22 cellular contexts compared by ENCODE assay signal in the genomic region with DNA sequence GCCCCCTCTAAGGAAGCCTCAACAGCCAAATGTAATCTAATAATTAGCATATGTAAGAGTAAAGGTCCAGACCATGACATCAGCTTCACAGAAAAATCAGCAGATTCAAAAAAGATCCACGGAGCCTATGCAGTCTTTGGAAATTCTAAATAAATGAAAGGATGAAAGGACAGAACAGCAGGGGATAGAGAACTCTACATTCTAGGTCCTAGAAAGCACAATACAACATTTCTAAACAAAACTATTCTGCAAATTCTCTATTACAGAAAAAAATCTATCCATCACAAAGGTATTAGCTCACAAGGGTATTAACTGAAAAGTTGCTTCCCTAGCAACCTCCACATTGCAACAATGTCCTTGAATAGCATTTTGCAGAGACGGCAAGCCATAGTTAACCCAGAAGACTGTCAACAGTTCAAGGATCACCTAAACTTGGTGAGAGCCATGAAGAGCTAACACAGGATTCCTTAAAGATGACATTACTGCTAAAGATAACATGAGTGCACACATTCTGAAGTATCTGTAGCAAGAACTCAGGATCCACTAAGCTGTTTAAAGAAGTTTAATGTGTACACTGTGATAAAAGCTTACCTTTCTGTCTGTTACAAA.
A peak's percentile ranks its signal among the peaks of the same experiment; 100 is the strongest.
DNase-seq lines count a peak whose midpoint lies in the region; ATAC-seq, FAIRE-seq and TF ChIP-seq lines count a peak whose summit lies in the region.
"Had no signal": no experiment of that assay in that cellular context is flagged by ENCODE, and none has a peak within 500 bp of the region (broad histone marks: within the 10 kb centered on the region; RNA-seq: fewer than 3 reads in every experiment).

No MANE protein-coding gene starts in this region.

- peaks cover 31% of the 10 kb centered on the region for H3K4me1 ChIP-seq in A549
- H3K4me1 ChIP-seq in heart right ventricle: peaks cover 11 to 96% (median 78%) of the 10 kb centered on the region in 9 donors
- peaks cover 0 to 17% of the 10 kb centered on the region in 2 donors for H3K4me1 ChIP-seq in aorta (ENCODE audit: control insufficient read depth in 1 of 2, insufficient read depth in 2 of 2, low read length in 2 of 2)

- TF ChIP-seq EP300 in A549 (IDR thresholded peaks at IDR 0.05): no peak

- H3K36me3 Mint-ChIP-seq in mesothelial cell of epicardium: no peaks in the 10 kb centered on the region
- H3K36me3 Mint-ChIP-seq: activated CD4-positive, alpha-beta memory T cell treated with anti-CD3 and anti-CD28 coated beads for 36 hours had no signal

- TF ChIP-seq CTCF in A549 (IDR thresholded peaks at IDR 0.05) (no peak), heart right ventricle (IDR thresholded peaks at IDR 0.05) (no peak), mesothelial cell of epicardium (IDR thresholded peaks at IDR 0.05; ENCODE audit: unreplicated experiment) (no peak)

- H3K27me3 ChIP-seq in heart right ventricle (no peaks in the 10 kb centered on the region), aorta (ENCODE audit: control insufficient read depth in 1 of 2, insufficient read depth in 2 of 2, low read length in 1 of 2) (no peaks in the 10 kb centered on the region)
- H3K27me3 ChIP-seq: colonic mucosa had no signal

- peak overlapping the region; percentile 94 for H3K27ac Mint-ChIP-seq in mesothelial cell of epicardium
- H3K27ac Mint-ChIP-seq: activated CD4-positive, alpha-beta memory T cell treated with anti-CD3 and anti-CD28 coated beads for 36 hours; activated naive CD4-positive, alpha-beta T cell treated with anti-CD3 and anti-CD28 coated beads for 36 hours had no signal

- no peak overlapping the region for H3K4me3 Mint-ChIP-seq in mesothelial cell of epicardium
- H3K4me3 Mint-ChIP-seq: activated CD4-positive, alpha-beta memory T cell treated with anti-CD3 and anti-CD28 coated beads for 36 hours; activated naive CD4-positive, alpha-beta T cell treated with anti-CD3 and anti-CD28 coated beads for 36 hours had no signal

- peak in 1 of 2 experiments; percentile 49; a peak in 3 of 6 replicates for ATAC-seq in A549
- peak; percentile 28 to 70 (median 48) for ATAC-seq in heart right ventricle
- no peak for ATAC-seq in aorta (ENCODE audit: low FRiP score)

- H3K9me3 ChIP-seq in A549 (no peaks in the 10 kb centered on the region), heart right ventricle (no peaks in the 10 kb centered on the region), aorta (ENCODE audit: control insufficient read depth, low read length) (no peaks in the 10 kb centered on the region)
- H3K9me3 ChIP-seq: colonic mucosa had no signal

- POLR2A ChIA-PET in A549 (lab: Yijun Ruan, JAX): no interaction called here

- FAIRE-seq in A549 (lab: Jason Lieb, UNC): no peak
- no peak for FAIRE-seq in GM12891 (lab: Jason Lieb, UNC)
- FAIRE-seq: endothelial cell of umbilical vein had no signal

- TF ChIP-seq RAD21 in A549 (conservative IDR thresholded peaks at IDR 0.05 in 1 of 2, IDR thresholded peaks at IDR 0.05 in 1 of 2): no peak

- intact Hi-C loops in heart right ventricle (cut with DNase I) (loop anchor here in 3 of 10 donors (5.0 to 10.0 kb wide), 2 partner anchors 67 to 69 kb away; no protein-coding TSS in a partner anchor), aorta (cut with DNase I) (no loop called here)

- peaks cover 88% of the 10 kb centered on the region for H3K4me1 Mint-ChIP-seq in mesothelial cell of epicardium

- TF ChIP-seq POLR2A in A549 (IDR thresholded peaks at IDR 0.05; ENCODE audit: low read length): no peak
- TF ChIP-seq POLR2A in GM12891 (IDR thresholded peaks at IDR 0.05; ENCODE audit: low read depth, low read length): no peak

- no peak for DNase-seq in A549 (ENCODE audit: low read depth in 1 of 2, low spot score in 1 of 2)
- peak; percentile 47 for DNase-seq in amniotic epithelial cell (ENCODE audit: low read depth)
- no peak for DNase-seq in heart right ventricle
- DNase-seq in mesothelial cell of epicardium (ENCODE audit: low spot score in 2 of 2, unreplicated experiment in 2 of 2): no peak
- DNase-seq in activated CD4-positive, alpha-beta T cell treated with anti-CD3 and anti-CD28 coated beads, Interleukin-2, amount 50 U/mL, for 4 hours: no peak
- DNase-seq in aorta: no peak
- no peak for DNase-seq in GM12891 (ENCODE audit: insufficient read length, low spot score)
- DNase-seq in AG20443 (ENCODE audit: low spot score): no peak
- DNase-seq: 8988T; activated CD4-positive, alpha-beta memory T cell treated with anti-CD3 and anti-CD28 coated beads for 36 hours; activated naive CD4-positive, alpha-beta T cell treated with anti-CD3 and anti-CD28 coated beads for 36 hours; anterior cingulate cortex; Calu3; colonic mucosa; left colon; NCI-H146; NCI-H774; stimulated activated CD4-positive, alpha-beta T cell treated with anti-CD3 and anti-CD28 coated beads, Interleukin-4, amount 100 ng/mL, for 1 hour; T-helper 2 cell; WERI-Rb-1 had no signal

- H3K36me3 ChIP-seq in heart right ventricle: peaks cover 0 to 3% (median 0%) of the 10 kb centered on the region in 9 donors
- no peaks in the 10 kb centered on the region for H3K36me3 ChIP-seq in aorta (ENCODE audit: control insufficient read depth in 1 of 2, insufficient read depth in 2 of 2, low read length in 1 of 2)
- H3K36me3 ChIP-seq: colonic mucosa, WERI-Rb-1 had no signal

- H3K4me2 ChIP-seq in A549: peak overlapping the region; percentile 43

- no peak overlapping the region for H3K4me3 ChIP-seq in A549
- H3K4me3 ChIP-seq in heart right ventricle: peak overlapping the region in 1 of 10 donors; percentile 4
- no peak overlapping the region for H3K4me3 ChIP-seq in aorta (ENCODE audit: low read length in 2 of 2)
- H3K4me3 ChIP-seq: colonic mucosa, skin epidermis had no signal

- H3K27me3 Mint-ChIP-seq in mesothelial cell of epicardium (ENCODE audit: low read depth): no peaks in the 10 kb centered on the region
- H3K27me3 Mint-ChIP-seq: activated CD4-positive, alpha-beta memory T cell treated with anti-CD3 and anti-CD28 coated beads for 36 hours had no signal

- H3K27ac ChIP-seq in A549: peak overlapping the region in 1 of 2 experiments; percentile 15; a peak in 1 of 6 replicates
- peak overlapping the region in 5 of 10 donors; percentile 77 to 87 (median 80) for H3K27ac ChIP-seq in heart right ventricle
- no peak overlapping the region for H3K27ac ChIP-seq in aorta (ENCODE audit: low read depth in 1 of 2, low read length in 2 of 2)
- H3K27ac ChIP-seq: colonic mucosa, skin epidermis, WERI-Rb-1 had no signal

- CTCF ChIA-PET in A549 (lab: Yijun Ruan, JAX): interaction anchor here (1.0 to 1.4 kb wide), 3 partner anchors 13 to 689 kb away, joined by 3 to 5 read pairs (median 3); no protein-coding TSS in a partner anchor

- WGBS in A549 (ENCODE audit: missing lambda C conversion rate): 75% methylated on average over 2 of the region's 2 CpGs
- 43 to 54% methylated on average over 2 of the region's 2 CpGs for WGBS in heart right ventricle, 2 donors
- 54 to 74% methylated on average over 2 of the region's 2 CpGs for WGBS in aorta, 2 donors

- no peaks in the 10 kb centered on the region for H3K9me3 Mint-ChIP-seq in mesothelial cell of epicardium
- H3K9me3 Mint-ChIP-seq: activated CD4-positive, alpha-beta memory T cell treated with anti-CD3 and anti-CD28 coated beads for 36 hours; activated naive CD4-positive, alpha-beta T cell treated with anti-CD3 and anti-CD28 coated beads for 36 hours had no signal

TF ChIP-seq in A549, 52 proteins besides CTCF, POLR2A, EP300 and RAD21 (continues in another document):
- no peak for TF ChIP-seq ZNF302 (CRISPR knock-in tag; IDR thresholded peaks at IDR 0.05)
- TF ChIP-seq, protein P1, sequence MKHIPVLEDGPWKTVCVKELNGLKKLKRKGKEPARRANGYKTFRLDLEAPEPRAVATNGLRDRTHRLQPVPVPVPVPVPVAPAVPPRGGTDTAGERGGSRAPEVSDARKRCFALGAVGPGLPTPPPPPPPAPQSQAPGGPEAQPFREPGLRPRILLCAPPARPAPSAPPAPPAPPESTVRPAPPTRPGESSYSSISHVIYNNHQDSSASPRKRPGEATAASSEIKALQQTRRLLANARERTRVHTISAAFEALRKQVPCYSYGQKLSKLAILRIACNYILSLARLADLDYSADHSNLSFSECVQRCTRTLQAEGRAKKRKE (CRISPR knock-in tag; IDR thresholded peaks at IDR 0.05; ENCODE audit: low read depth): no peak
- TF ChIP-seq, protein P2, sequence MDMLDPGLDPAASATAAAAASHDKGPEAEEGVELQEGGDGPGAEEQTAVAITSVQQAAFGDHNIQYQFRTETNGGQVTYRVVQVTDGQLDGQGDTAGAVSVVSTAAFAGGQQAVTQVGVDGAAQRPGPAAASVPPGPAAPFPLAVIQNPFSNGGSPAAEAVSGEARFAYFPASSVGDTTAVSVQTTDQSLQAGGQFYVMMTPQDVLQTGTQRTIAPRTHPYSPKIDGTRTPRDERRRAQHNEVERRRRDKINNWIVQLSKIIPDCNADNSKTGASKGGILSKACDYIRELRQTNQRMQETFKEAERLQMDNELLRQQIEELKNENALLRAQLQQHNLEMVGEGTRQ (IDR thresholded peaks at IDR 0.05): no peak
- TF ChIP-seq, protein P3, sequence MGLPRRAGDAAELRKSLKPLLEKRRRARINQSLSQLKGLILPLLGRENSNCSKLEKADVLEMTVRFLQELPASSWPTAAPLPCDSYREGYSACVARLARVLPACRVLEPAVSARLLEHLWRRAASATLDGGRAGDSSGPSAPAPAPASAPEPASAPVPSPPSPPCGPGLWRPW (IDR thresholded peaks at IDR 0.05): no peak
- TF ChIP-seq RFX5 (IDR thresholded peaks at IDR 0.05): no peak

TF ChIP-seq in GM12891, 5 proteins besides CTCF, POLR2A, EP300 and RAD21:
- TF ChIP-seq SPI1 (IDR thresholded peaks at IDR 0.05; ENCODE audit: low read depth, low read length) (no peak), POU2F2 (IDR thresholded peaks at IDR 0.05; ENCODE audit: low read depth, low read length) (no peak), TAF1 (IDR thresholded peaks at IDR 0.05; ENCODE audit: low read depth, low read length) (no peak), PAX5 (IDR thresholded peaks at IDR 0.05; ENCODE audit: insufficient read depth, low read length, severe bottlenecking) (no peak), POLR2AphosphoS5 (IDR thresholded peaks at IDR 0.05; ENCODE audit: low read depth, low read length) (no peak)
